Comparison of ENCODE assay signal across 1 cellular context in genomic region chr13:102812616-102813287, GRCh38.
TF ChIP-seq lines count a peak whose summit lies in the region.

No MANE protein-coding gene starts in this region.

TF ChIP-seq in H1, 55 proteins besides CTCF, POLR2A, EP300 and RAD21 (continued from another document):
- peak; percentile 70; the same call in 1 of the 2 replicates for TF ChIP-seq YY1 (IDR thresholded peaks at IDR 0.05; ENCODE audit: low read depth, low read length)
- TF ChIP-seq CTBP2 (IDR thresholded peaks at IDR 0.05; ENCODE audit: borderline replicate concordance, insufficient read depth, insufficient read length, low read length), result no peak
